31 cellular contexts compared by ENCODE assay signal in genomic region chr3:39587113-39587512, GRCh38.
"Had no signal": no experiment of that assay in that cellular context is flagged by ENCODE, and none has a peak within 500 bp of the region (broad histone marks: within the 10 kb centered on the region; RNA-seq: fewer than 3 reads in every experiment).

No MANE protein-coding gene starts in this region.

- H3K9me3 ChIP-seq: SJSA1, SK-N-SH had no signal

- H3K9ac ChIP-seq: SK-N-SH had no signal

- H2AFZ ChIP-seq: PC-9 had no signal

- H3K27me3 ChIP-seq: SJSA1 had no signal

- H3K27ac ChIP-seq: PC-9, SJSA1 had no signal

- H3K9me2 ChIP-seq: SK-N-SH had no signal

- H3K4me3 ChIP-seq: PC-9, SJSA1 had no signal

- DNase-seq: NCI-H1048, NCI-H1092 treated with DMSO at 0.1 percent for 48 hours, NCI-H1105 treated with DMSO at 0.1 percent for 48 hours, NCI-H1417, NCI-H1436, NCI-H146, NCI-H1694, NCI-H187, NCI-H1930, NCI-H2029 treated with DMSO at 0.1 percent for 48 hours, NCI-H2081 treated with DMSO at 0.1 percent for 48 hours, NCI-H2107, NCI-H2171, NCI-H226, NCI-H446 treated with DMSO at 0.1 percent for 48 hours, NCI-H510A, NCI-H524, NCI-H526, NCI-H69, NCI-H748 treated with DMSO at 0.1 percent for 48 hours, NCI-H82, PC-9, Right ventricle myocardium superior, RPMI8226, SHP77 treated with DMSO at 0.1 percent for 48 hours, SK-N-SH, SW 1271, T-helper 1 cell, T-helper 2 cell had no signal

- H3K4me1 ChIP-seq: SJSA1 had no signal

- ATAC-seq: Panc1 had no signal

- H3K36me3 ChIP-seq: SJSA1 had no signal

- H3K4me2 ChIP-seq: PC-9, SK-N-SH had no signal
